Comparison of ENCODE assay signal across 8 cellular contexts in the genomic region with DNA sequence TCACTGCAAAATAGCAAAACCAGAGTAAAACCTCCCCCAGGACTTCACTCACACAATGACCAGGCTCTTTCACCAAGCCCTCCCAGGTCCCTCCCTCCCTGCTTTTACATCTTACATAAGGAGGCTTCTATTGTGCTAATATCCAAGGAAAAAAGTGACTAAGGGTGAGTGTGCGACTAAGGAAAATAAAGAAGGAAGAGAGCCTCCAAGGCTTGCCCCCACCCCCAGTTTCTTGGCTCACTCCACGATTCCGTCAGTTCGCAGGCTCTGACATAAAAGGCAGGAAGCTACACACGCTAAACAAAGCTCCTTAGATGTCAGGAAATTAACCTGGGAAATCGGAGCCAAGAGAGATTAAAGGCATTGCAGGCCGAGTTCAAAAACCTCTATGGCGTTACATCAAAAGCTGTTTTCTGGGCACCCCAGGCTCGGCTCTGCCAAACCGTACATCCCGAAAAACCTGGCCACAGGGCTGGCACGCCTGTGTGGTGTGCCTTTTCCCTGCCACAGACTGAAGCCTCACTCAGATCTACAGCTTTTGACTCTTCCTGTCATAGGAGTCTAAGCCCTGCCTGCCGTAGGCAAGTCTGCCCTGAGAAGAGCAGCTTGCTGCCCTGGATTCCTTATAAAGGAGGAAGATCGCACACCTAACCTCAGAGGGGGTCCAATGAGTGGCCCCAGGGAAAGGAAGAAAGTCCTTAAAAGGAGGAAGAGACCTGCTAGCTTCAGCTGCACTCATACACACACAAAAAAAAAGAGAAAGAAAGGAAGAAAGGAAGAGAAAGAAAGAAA.
DNase-seq lines count a peak whose midpoint lies in the region; ATAC-seq and TF ChIP-seq lines count a peak whose summit lies in the region.

No MANE protein-coding gene starts in this region.

- H3K27me3 ChIP-seq in BLaER1 treated with 17β-estradiol and CSF1 and Interleukin-3, amounts not matched to agents 10 nM and 100 nM = peaks cover 0 to 34% (median 4%) of the 10 kb centered on the region in 11 experiments; a peak in 9 of 22 replicates
- H3K27me3 ChIP-seq in breast epithelium = no peaks in the 10 kb centered on the region

- peak overlapping the region in 3 of 11 experiments; percentile 1 to 34 (median 27); a peak in 2 of 22 replicates for H3K9ac ChIP-seq in BLaER1 treated with 17β-estradiol and CSF1 and Interleukin-3, amounts not matched to agents 10 nM and 100 nM

- TF ChIP-seq POLR2A in breast epithelium (IDR thresholded peaks at IDR 0.05) = no peak

- no peak overlapping the region for H3K4me3 ChIP-seq in BLaER1 treated with 17β-estradiol and CSF1 and Interleukin-3, amounts not matched to agents 10 nM and 100 nM
- peak overlapping the region in 2 of 3 donors; percentile 0 to 27 for H3K4me3 ChIP-seq in breast epithelium

- ATAC-seq in left colon (peak; percentile 46), GM19452 (IDR thresholded peaks at IDR 0.05; ENCODE audit: unreplicated experiment) (no peak), GM18867 (IDR thresholded peaks at IDR 0.05; ENCODE audit: unreplicated experiment) (no peak)

- no peak overlapping the region; a peak in 1 of 22 replicates for H3K27ac ChIP-seq in BLaER1 treated with 17β-estradiol and CSF1 and Interleukin-3, amounts not matched to agents 10 nM and 100 nM
- H3K27ac ChIP-seq in breast epithelium (peak overlapping the region; percentile 88 to 90), temporal lobe (ENCODE audit: low read depth, low read length) (peak overlapping the region; percentile 28)

- peak; percentile 82 for DNase-seq in LoVo (ENCODE audit: low spot score)
- DNase-seq in breast epithelium (ENCODE audit: low spot score in 2 of 2) = peak in 1 of 2 donors; percentile 66
- peak; percentile 57 to 69 for DNase-seq in left colon
- no peak for DNase-seq in SIG-M5 (lab: John Stamatoyannopoulos, UW)

- 0 out of 22 replicates have a peak, but pooled peaks cover 0 to 3% (median 0%) of the 10 kb centered on the region in 11 experiments for H3K9me3 ChIP-seq in BLaER1 treated with 17β-estradiol and CSF1 and Interleukin-3, amounts not matched to agents 10 nM and 100 nM (replicated peaks in 1 of 11)
- no peaks in the 10 kb centered on the region for H3K9me3 ChIP-seq in breast epithelium

- H3K4me1 ChIP-seq in BLaER1 treated with 17β-estradiol and CSF1 and Interleukin-3, amounts not matched to agents 10 nM and 100 nM = peaks cover 9 to 21% (median 13%) of the 10 kb centered on the region in 10 experiments
- peaks cover 0 to 19% of the 10 kb centered on the region in 2 donors for H3K4me1 ChIP-seq in breast epithelium

- intact Hi-C loops in breast epithelium (cut with DNase I; ENCODE audit: low total_unique reads) (no loop called here), left colon (cut with DNase I, micrococcal nuclease) (loop anchor here in 1 of 2 donors (10.0 kb wide), 1 partner anchor 128 kb away; no protein-coding TSS in a partner anchor)

- TF ChIP-seq CTCF in breast epithelium (IDR thresholded peaks at IDR 0.05) = no peak

- peak overlapping the region; percentile 18 to 82 (median 49); a peak in 21 of 22 replicates for H3K4me2 ChIP-seq in BLaER1 treated with 17β-estradiol and CSF1 and Interleukin-3, amounts not matched to agents 10 nM and 100 nM

- no peaks in the 10 kb centered on the region for H3K36me3 ChIP-seq in BLaER1 treated with 17β-estradiol and CSF1 and Interleukin-3, amounts not matched to agents 10 nM and 100 nM
- H3K36me3 ChIP-seq in breast epithelium = no peaks in the 10 kb centered on the region

- H4K20me1 ChIP-seq in BLaER1 treated with 17β-estradiol and CSF1 and Interleukin-3, amounts not matched to agents 10 nM and 100 nM = no peaks in the 10 kb centered on the region

Comparison
In these comparisons a context has a peak if more than half of its experiments do, and no peak if none do; other contexts are left out.
1. H3K27ac ChIP-seq: peak in breast epithelium (2 of 2) and temporal lobe (single experiment); none in BLaER1 treated with 17β-estradiol and CSF1 and Interleukin-3, amounts not matched to agents 10 nM and 100 nM (0 of 11).
2. H3K4me3 ChIP-seq: peak in breast epithelium (2 of 3); none in BLaER1 treated with 17β-estradiol and CSF1 and Interleukin-3, amounts not matched to agents 10 nM and 100 nM (0 of 10).